In the genomic region with DNA sequence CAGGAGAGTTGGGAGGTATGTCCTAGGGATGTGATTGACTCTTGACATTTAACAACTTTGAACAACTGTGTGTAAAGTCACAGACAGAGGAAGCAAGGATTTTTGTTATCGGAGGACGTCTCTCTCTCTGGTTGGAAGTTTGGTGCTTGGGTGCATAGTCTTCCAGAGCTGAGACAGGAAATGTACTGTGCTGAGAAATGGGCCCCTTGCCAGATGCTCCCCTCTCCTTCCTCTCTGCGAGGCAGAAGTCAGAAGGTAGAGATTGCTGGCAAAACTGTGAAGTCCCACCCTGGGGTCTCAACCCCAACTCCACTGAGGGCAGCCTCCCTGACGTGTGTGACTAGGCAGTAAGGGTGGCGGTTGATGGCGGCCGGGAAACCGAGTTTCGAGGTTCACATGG, we compare ENCODE assay signal across 2 cellular contexts.
A peak's percentile ranks its signal among the peaks of the same experiment; 100 is the strongest.
TF ChIP-seq lines count a peak whose summit lies in the region.

No MANE protein-coding gene starts in this region.

TF ChIP-seq in K562, 482 proteins besides CTCF, POLR2A, EP300 and RAD21:
- TF ChIP-seq NFIC (IDR thresholded peaks at IDR 0.05) (peak; percentile 59), BDP1 (IDR thresholded peaks at IDR 0.05; ENCODE audit: insufficient read depth, insufficient read length) (no peak)

TF ChIP-seq in GM12891, 5 proteins besides CTCF, POLR2A, EP300 and RAD21:
- no peak for TF ChIP-seq PAX5 (IDR thresholded peaks at IDR 0.05; ENCODE audit: insufficient read depth, low read length, severe bottlenecking)
- TF ChIP-seq POLR2AphosphoS5 (IDR thresholded peaks at IDR 0.05; ENCODE audit: low read depth, low read length): no peak
- no peak for TF ChIP-seq POU2F2 (IDR thresholded peaks at IDR 0.05; ENCODE audit: low read depth, low read length)
- no peak for TF ChIP-seq TAF1 (IDR thresholded peaks at IDR 0.05; ENCODE audit: low read depth, low read length)
- TF ChIP-seq SPI1 (IDR thresholded peaks at IDR 0.05; ENCODE audit: low read depth, low read length): no peak
